ENCODE assay signal across 12 cellular contexts in genomic region chr9:92952861-92953620, GRCh38. TPM values are rescaled to one million over a fixed set of nuclear protein-coding genes. Genes with fewer than 3 reads are reported as not detected.
DNase-seq lines count a peak whose midpoint lies in the region; ATAC-seq and TF ChIP-seq lines count a peak whose summit lies in the region.
"Had no signal": no experiment of that assay in that cellular context is flagged by ENCODE, and none has a peak within 500 bp of the region (broad histone marks: within the 10 kb centered on the region; RNA-seq: fewer than 3 reads in every experiment).

No MANE protein-coding gene starts in this region.

- H3K27ac ChIP-seq in lung (ENCODE audit: low read depth in 1 of 2, low read length in 1 of 2), result peak overlapping the region; percentile 41 to 73
- H3K27ac ChIP-seq: ascending aorta had no signal

- no peak overlapping the region for H3K4me3 ChIP-seq in lung
- H3K4me3 ChIP-seq: ascending aorta had no signal

- peak overlapping the region; percentile 64 for H3K4me3 Mint-ChIP-seq in activated CD4-positive, alpha-beta memory T cell treated with anti-CD3 and anti-CD28 coated beads for 36 hours

- WGBS in lung, 2 donors, result 62 to 75% methylated on average over 9 of the region's 9 CpGs

- no peaks in the 10 kb centered on the region for H3K36me3 ChIP-seq in lung (ENCODE audit: control insufficient read depth in 2 of 2, insufficient read depth in 2 of 2, low read length in 2 of 2)
- H3K36me3 ChIP-seq: ascending aorta had no signal

- no peaks in the 10 kb centered on the region for H3K36me3 Mint-ChIP-seq in activated CD4-positive, alpha-beta memory T cell treated with anti-CD3 and anti-CD28 coated beads for 36 hours

- peak; percentile 11 for DNase-seq in EL
- DNase-seq in NCI-H1436 treated with DMSO at 0.1 percent for 48 hours (lab: John Stamatoyannopoulos, UW), result peak; percentile 95
- no peak for DNase-seq in activated CD4-positive, alpha-beta memory T cell treated with anti-CD3 and anti-CD28 coated beads for 36 hours
- no peak for DNase-seq in lung (ENCODE audit: low spot score)
- DNase-seq in NCI-H2196 (lab: John Stamatoyannopoulos, UW; ENCODE audit: unreplicated experiment), result no peak
- DNase-seq in NK-92 (lab: John Stamatoyannopoulos, UW; ENCODE audit: unreplicated experiment), result no peak
- DNase-seq in DMS114 treated with DMSO at 0.1 percent for 48 hours (lab: John Stamatoyannopoulos, UW; ENCODE audit: unreplicated experiment), result no peak
- DNase-seq: stimulated activated CD8-positive, alpha-beta memory T cell treated with anti-CD3 and anti-CD28 coated beads, Interleukin-4, amount 100 ng/mL, for 48 hours; T1000 had no signal

- intact Hi-C loops in activated CD4-positive, alpha-beta memory T cell treated with anti-CD3 and anti-CD28 coated beads for 36 hours (cut with micrococcal nuclease), result loop anchor here (5.0 kb wide), 1 partner anchor 76 kb away; the partner anchor contains the start of gene ZNF484

- POLR2A ChIA-PET in activated CD4-positive, alpha-beta memory T cell treated with anti-CD3 and anti-CD28 coated beads for 36 hours (lab: Charles Lee), result interaction anchor here (0.7 to 3.0 kb wide), 4 partner anchors 11 to 112 kb away, joined by 3 to 26 read pairs (median 6); no protein-coding TSS in a partner anchor

- CTCF ChIA-PET in activated CD4-positive, alpha-beta memory T cell treated with anti-CD3 and anti-CD28 coated beads for 36 hours (lab: Charles Lee), result interaction anchor here (0.9 to 3.2 kb wide), 4 partner anchors 19 to 162 kb away, joined by 3 to 25 read pairs (median 8); no protein-coding TSS in a partner anchor

- peaks cover 81% of the 10 kb centered on the region for H3K4me1 Mint-ChIP-seq in activated CD4-positive, alpha-beta memory T cell treated with anti-CD3 and anti-CD28 coated beads for 36 hours (ENCODE audit: low read depth)

- no peak for TF ChIP-seq CTCF in lung (IDR thresholded peaks at IDR 0.05; ENCODE audit: control extremely low read depth, extremely low read depth)

- ATAC-seq in lung (ENCODE audit: insufficient read depth, low FRiP score) (peak; percentile 64), HG02973 (IDR thresholded peaks at IDR 0.05; ENCODE audit: unreplicated experiment) (no peak)

- H3K9me3 ChIP-seq in lung (ENCODE audit: control insufficient read depth in 2 of 2, insufficient read depth in 1 of 2, low read length in 1 of 2), result no peaks in the 10 kb centered on the region
- H3K9me3 ChIP-seq: ascending aorta had no signal

- no peaks in the 10 kb centered on the region for H3K9me3 Mint-ChIP-seq in activated CD4-positive, alpha-beta memory T cell treated with anti-CD3 and anti-CD28 coated beads for 36 hours

- H3K27me3 Mint-ChIP-seq in activated CD4-positive, alpha-beta memory T cell treated with anti-CD3 and anti-CD28 coated beads for 36 hours, result no peaks in the 10 kb centered on the region

- peak overlapping the region; percentile 96 for H3K27ac Mint-ChIP-seq in activated CD4-positive, alpha-beta memory T cell treated with anti-CD3 and anti-CD28 coated beads for 36 hours

- H3K4me1 ChIP-seq in lung (ENCODE audit: control insufficient read depth in 2 of 2, insufficient read depth in 2 of 2, low read length in 2 of 2), result peaks cover 0 to 6% of the 10 kb centered on the region in 2 donors
- H3K4me1 ChIP-seq: ascending aorta had no signal

- no peaks in the 10 kb centered on the region for H3K27me3 ChIP-seq in lung (ENCODE audit: control insufficient read depth, insufficient read depth)
- H3K27me3 ChIP-seq: ascending aorta had no signal

RNA-seq across cellular contexts. Expression of gene FGD3, which starts 5.7 kb away (rescaled TPM):
- total RNA-seq in activated CD4-positive, alpha-beta memory T cell treated with anti-CD3 and anti-CD28 coated beads for 36 hours, result 10 to 100 TPM; 41.3 to 47.7 TPM
- total RNA-seq in lung, result 10 to 100 TPM; 10.8 to 24.3 TPM
- polyA plus RNA-seq in lung, result 10 to 100 TPM in 1 of 2 donors, 1 to 10 TPM in 1; 6.1 to 45.9 TPM
- total RNA-seq: pulmonary artery endothelial cell had no signal

Comparison
In these comparisons a context has a peak if more than half of its experiments do, and no peak if none do; other contexts are left out.
1. DNase-seq: peak in EL (single experiment) and NCI-H1436 treated with DMSO at 0.1 percent for 48 hours (single experiment); none in activated CD4-positive, alpha-beta memory T cell treated with anti-CD3 and anti-CD28 coated beads for 36 hours (single experiment), lung (single experiment), NCI-H2196 (single experiment), NK-92 (single experiment) and DMS114 treated with DMSO at 0.1 percent for 48 hours (single experiment).